In genomic region chr17:43574348-43574747, GRCh38 we compare ENCODE assay signal across 19 cellular contexts.
"Had no signal": no experiment of that assay in that cellular context is flagged by ENCODE, and none has a peak within 500 bp of the region (broad histone marks: within the 10 kb centered on the region; RNA-seq: fewer than 3 reads in every experiment).

No MANE protein-coding gene starts in this region.

- FAIRE-seq: frontal cortex had no signal

- H3K4me2 ChIP-seq: smooth muscle cell had no signal

- H3K9me3 ChIP-seq: breast epithelium, heart left ventricle, prostate gland, testis had no signal

- H3K27me3 Mint-ChIP-seq: stimulated activated naive CD8-positive, alpha-beta T cell treated with anti-CD3 and anti-CD28 coated beads, Interleukin-15, Interleukin-2, amounts not matched to agents 100 ng/mL and 50 ng/mL, for 24 hours had no signal

- H3K4me1 ChIP-seq: prostate gland, testis had no signal

- H3K36me3 ChIP-seq: breast epithelium, heart left ventricle, prostate gland had no signal

- H3K4me3 ChIP-seq: breast epithelium, heart left ventricle, prostate gland, smooth muscle cell, testis had no signal

- H3K27ac Mint-ChIP-seq: activated T-helper 17 cell treated with anti-CD3 and anti-CD28 coated beads, Interleukin-2, amount 50 U/mL, for 72 hours; dendritic cell treated with granulocyte-macrophage colony-stimulating factor and Interleukin-4, amounts not matched to agents 40 ng/mL and 50 ng/mL, for 4 days; effector memory CD8-positive, alpha-beta T cell; nephron; stimulated activated naive CD8-positive, alpha-beta T cell treated with anti-CD3 and anti-CD28 coated beads, Interleukin-15, Interleukin-2, amounts not matched to agents 100 ng/mL and 50 ng/mL, for 24 hours had no signal

- H3K4me3 Mint-ChIP-seq: activated T-helper 17 cell treated with anti-CD3 and anti-CD28 coated beads, Interleukin-2, amount 50 U/mL, for 72 hours; dendritic cell treated with granulocyte-macrophage colony-stimulating factor and Interleukin-4, amounts not matched to agents 40 ng/mL and 50 ng/mL, for 4 days; effector memory CD8-positive, alpha-beta T cell; nephron; stimulated activated naive CD8-positive, alpha-beta T cell treated with anti-CD3 and anti-CD28 coated beads, Interleukin-15, Interleukin-2, amounts not matched to agents 100 ng/mL and 50 ng/mL, for 24 hours had no signal

- ATAC-seq: activated T-helper 17 cell treated with anti-CD3 and anti-CD28 coated beads, Interleukin-2, amount 50 U/mL, for 72 hours; effector memory CD8-positive, alpha-beta T cell; heart left ventricle; left cardiac atrium; right cardiac atrium had no signal

- H3K27me3 ChIP-seq: breast epithelium, heart left ventricle, testis had no signal

- DNase-seq: activated CD4-positive, alpha-beta T cell treated with anti-CD3 and anti-CD28 coated beads, Interleukin-2, amount 50 U/mL, for 48 hours; activated naive CD4-positive, alpha-beta T cell treated with Interleukin-2 at 50 U/mL for 16 hours; cerebellar nuclear complex; effector memory CD8-positive, alpha-beta T cell; heart left ventricle; left cardiac atrium; right cardiac atrium; T-helper 9 cell; testis had no signal

- H3K9me3 Mint-ChIP-seq: activated T-helper 17 cell treated with anti-CD3 and anti-CD28 coated beads, Interleukin-2, amount 50 U/mL, for 72 hours; dendritic cell treated with granulocyte-macrophage colony-stimulating factor and Interleukin-4, amounts not matched to agents 40 ng/mL and 50 ng/mL, for 4 days; effector memory CD8-positive, alpha-beta T cell; nephron; stimulated activated naive CD8-positive, alpha-beta T cell treated with anti-CD3 and anti-CD28 coated beads, Interleukin-15, Interleukin-2, amounts not matched to agents 100 ng/mL and 50 ng/mL, for 24 hours had no signal

- H3K27ac ChIP-seq: breast epithelium, epithelial cell of prostate, heart left ventricle, prostate gland, testis, VCaP had no signal
